Comparison of ENCODE assay signal across 8 cellular contexts in the genomic region with DNA sequence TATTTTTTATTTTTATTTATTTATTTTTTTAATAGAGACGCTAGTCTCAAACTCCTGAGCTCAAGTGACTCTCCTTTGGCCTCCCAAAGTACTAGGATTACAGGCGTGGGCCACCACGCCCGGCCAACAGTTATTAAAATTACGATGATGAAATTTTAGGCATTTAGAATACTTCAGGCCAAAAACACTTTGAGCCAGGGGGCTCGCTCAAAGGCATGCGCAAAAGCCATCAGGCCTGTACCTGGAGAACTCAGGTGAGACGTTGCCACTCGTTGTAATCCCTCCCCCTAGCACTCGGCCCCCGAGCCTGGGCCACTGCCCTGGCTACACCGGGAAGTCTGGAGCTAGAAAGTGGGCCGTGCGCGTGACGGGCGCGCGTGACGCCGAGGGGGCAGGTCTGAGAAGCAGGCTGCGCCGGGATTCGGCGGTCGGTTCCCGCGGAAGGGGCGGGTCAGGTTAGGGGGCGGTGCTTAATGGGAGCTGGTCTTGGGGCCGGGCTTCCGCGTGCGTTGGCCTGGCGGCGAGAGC. TPM values are rescaled to one million over a fixed set of nuclear protein-coding genes. Genes with fewer than 3 reads are reported as not detected.
DNase-seq lines count a peak whose midpoint lies in the region; ATAC-seq and TF ChIP-seq lines count a peak whose summit lies in the region.

No MANE protein-coding gene starts in this region.

- no peaks in the 10 kb centered on the region for H3K27me3 ChIP-seq in GM23338 (ENCODE audit: insufficient read depth)

- peak overlapping the region; percentile 86 for H3K4me2 ChIP-seq in GM23338

- peak overlapping the region; percentile 94 for H2AFZ ChIP-seq in GM23338

- H3K79me2 ChIP-seq in GM23338 (replicated peaks; ENCODE audit: insufficient read depth): peaks cover 18% of the 10 kb centered on the region

- H3K9me2 ChIP-seq in GM23338 (ENCODE audit: insufficient read depth): no peaks in the 10 kb centered on the region

- H3K27me3 Mint-ChIP-seq in GM23338 (ENCODE audit: insufficient read depth, low read depth, poor library complexity): peaks cover 2% of the 10 kb centered on the region
- H3K27me3 Mint-ChIP-seq in activated T-helper 17 cell treated with anti-CD3 and anti-CD28 coated beads, Interleukin-2, amount 50 U/mL, for 72 hours: no peaks in the 10 kb centered on the region
- H3K27me3 Mint-ChIP-seq in naive thymus-derived CD8-positive, alpha-beta T cell: no peaks in the 10 kb centered on the region
- H3K27me3 Mint-ChIP-seq in stimulated activated naive B cell treated with anti-CD40 and anti-IgM and Interleukin-4, amounts not matched to agents 10 μg/mL and 1 μg/mL and 100 μg/mL, for 72 hours: no peaks in the 10 kb centered on the region

- peak overlapping the region; percentile 94 for H3K27ac ChIP-seq in GM23338 (ENCODE audit: low read depth)

- DNase-seq in Daoy (ENCODE audit: low read depth) (peak; percentile 97), GM23338 (ENCODE audit: low spot score) (peak; percentile 97), Kasumi-1 (lab: John Stamatoyannopoulos, UW) (peak; percentile 89 to 91), RKO (ENCODE audit: low spot score) (peak; percentile 98), fibroblast of mammary gland (ENCODE audit: low read depth) (peak; percentile 94)
- DNase-seq in naive thymus-derived CD8-positive, alpha-beta T cell: peak; percentile 97 to 99 (median 99)
- DNase-seq in stimulated activated naive B cell treated with anti-CD40 and anti-IgM and Interleukin-4, amounts not matched to agents 10 μg/mL and 1 μg/mL and 100 μg/mL, for 72 hours: peak; percentile 98

- peaks cover 9% of the 10 kb centered on the region for H3K4me1 ChIP-seq in GM23338 (ENCODE audit: insufficient read depth)

- peak; percentile 91 for ATAC-seq in GM23338
- ATAC-seq in activated T-helper 17 cell treated with anti-CD3 and anti-CD28 coated beads, Interleukin-2, amount 50 U/mL, for 72 hours (replicated peaks): peak; percentile 97
- peak; percentile 92 to 94 for ATAC-seq in naive thymus-derived CD8-positive, alpha-beta T cell
- peak; percentile 96 to 97 for ATAC-seq in stimulated activated naive B cell treated with anti-CD40 and anti-IgM and Interleukin-4, amounts not matched to agents 10 μg/mL and 1 μg/mL and 100 μg/mL, for 72 hours (replicated peaks)

- H3K36me3 Mint-ChIP-seq in GM23338 (ENCODE audit: low read depth): no peaks in the 10 kb centered on the region
- H3K36me3 Mint-ChIP-seq in activated T-helper 17 cell treated with anti-CD3 and anti-CD28 coated beads, Interleukin-2, amount 50 U/mL, for 72 hours (ENCODE audit: low read depth): peaks cover 5% of the 10 kb centered on the region
- peaks cover 0 to 7% (median 0%) of the 10 kb centered on the region in 3 donors for H3K36me3 Mint-ChIP-seq in naive thymus-derived CD8-positive, alpha-beta T cell
- peaks cover 0 to 2% of the 10 kb centered on the region in 2 donors for H3K36me3 Mint-ChIP-seq in stimulated activated naive B cell treated with anti-CD40 and anti-IgM and Interleukin-4, amounts not matched to agents 10 μg/mL and 1 μg/mL and 100 μg/mL, for 72 hours

- H3K4me3 Mint-ChIP-seq in GM23338: peak overlapping the region; percentile 70
- peak overlapping the region; percentile 83 for H3K4me3 Mint-ChIP-seq in activated T-helper 17 cell treated with anti-CD3 and anti-CD28 coated beads, Interleukin-2, amount 50 U/mL, for 72 hours
- peak overlapping the region; percentile 81 to 93 (median 86) for H3K4me3 Mint-ChIP-seq in naive thymus-derived CD8-positive, alpha-beta T cell
- peak overlapping the region; percentile 88 to 91 for H3K4me3 Mint-ChIP-seq in stimulated activated naive B cell treated with anti-CD40 and anti-IgM and Interleukin-4, amounts not matched to agents 10 μg/mL and 1 μg/mL and 100 μg/mL, for 72 hours

- TF ChIP-seq CTCF in GM23338 (conservative IDR thresholded peaks at IDR 0.05; ENCODE audit: low read depth in 2 of 2) (no peak), fibroblast of mammary gland (conservative IDR thresholded peaks at IDR 0.05; ENCODE audit: control insufficient read depth, insufficient read depth, low read depth, low read length) (no peak)

- peaks cover 8% of the 10 kb centered on the region; the same call in 1 of the 2 replicates for H3F3A ChIP-seq in GM23338 (replicated peaks; ENCODE audit: low read depth)

- no peaks in the 10 kb centered on the region for H3K9me3 Mint-ChIP-seq in GM23338
- no peaks in the 10 kb centered on the region for H3K9me3 Mint-ChIP-seq in activated T-helper 17 cell treated with anti-CD3 and anti-CD28 coated beads, Interleukin-2, amount 50 U/mL, for 72 hours
- H3K9me3 Mint-ChIP-seq in naive thymus-derived CD8-positive, alpha-beta T cell: no peaks in the 10 kb centered on the region
- H3K9me3 Mint-ChIP-seq in stimulated activated naive B cell treated with anti-CD40 and anti-IgM and Interleukin-4, amounts not matched to agents 10 μg/mL and 1 μg/mL and 100 μg/mL, for 72 hours: no peaks in the 10 kb centered on the region

- H3K36me3 ChIP-seq in GM23338 (ENCODE audit: insufficient read depth): no peaks in the 10 kb centered on the region

- peaks cover 8% of the 10 kb centered on the region for H3K4me1 Mint-ChIP-seq in GM23338
- no peaks in the 10 kb centered on the region for H3K4me1 Mint-ChIP-seq in activated T-helper 17 cell treated with anti-CD3 and anti-CD28 coated beads, Interleukin-2, amount 50 U/mL, for 72 hours
- H3K4me1 Mint-ChIP-seq in naive thymus-derived CD8-positive, alpha-beta T cell: peaks cover 6 to 30% (median 15%) of the 10 kb centered on the region in 4 donors
- peaks cover 0 to 3% of the 10 kb centered on the region in 2 donors for H3K4me1 Mint-ChIP-seq in stimulated activated naive B cell treated with anti-CD40 and anti-IgM and Interleukin-4, amounts not matched to agents 10 μg/mL and 1 μg/mL and 100 μg/mL, for 72 hours

- POLR2A ChIA-PET in naive thymus-derived CD8-positive, alpha-beta T cell (lab: Charles Lee): interaction anchor here (0.5 to 2.5 kb wide), 22 partner anchors 10 to 623 kb away, joined by 3 to 22 read pairs (median 6); partner anchors contain the start of genes ACTL10, C20orf144, CDK5RAP1 and EIF2S2

- peak overlapping the region; percentile 69 for H3K4me3 ChIP-seq in GM23338
- H3K4me3 ChIP-seq in fibroblast of mammary gland (ENCODE audit: control insufficient read depth, low read depth, low read length): peak overlapping the region; percentile 64

- 0 out of 2 replicates have a peak, but pooled peaks cover 4% of the 10 kb centered on the region for H4K20me1 ChIP-seq in GM23338 (replicated peaks; ENCODE audit: insufficient read depth)

- H3K27ac Mint-ChIP-seq in GM23338: peak overlapping the region; percentile 80
- H3K27ac Mint-ChIP-seq in activated T-helper 17 cell treated with anti-CD3 and anti-CD28 coated beads, Interleukin-2, amount 50 U/mL, for 72 hours: no peak overlapping the region
- H3K27ac Mint-ChIP-seq in naive thymus-derived CD8-positive, alpha-beta T cell: peak overlapping the region; percentile 82 to 98 (median 94)
- H3K27ac Mint-ChIP-seq in stimulated activated naive B cell treated with anti-CD40 and anti-IgM and Interleukin-4, amounts not matched to agents 10 μg/mL and 1 μg/mL and 100 μg/mL, for 72 hours: peak overlapping the region; percentile 81

TF ChIP-seq in GM23338, 12 proteins besides CTCF, POLR2A, EP300 and RAD21:
- TF ChIP-seq CREB1 (CRISPR knock-in tag; IDR thresholded peaks at IDR 0.05; ENCODE audit: low read depth): peak; percentile 72
- peak; percentile 94 for TF ChIP-seq POLR2AphosphoS5 (IDR thresholded peaks at IDR 0.05; ENCODE audit: low read depth)
- no peak for TF ChIP-seq EZH2 (IDR thresholded peaks at IDR 0.05; ENCODE audit: low read depth, unreplicated experiment)

RNA-seq across cellular contexts. Expression of gene CBFA2T2, which starts 0.3 kb away (rescaled TPM):
- 3.6 and 5.1 TPM in 2 replicates for total RNA-seq in Daoy (2014; rRNA removed; shearing (Covaris generic))
- 14.7 and 15.8 TPM in 2 replicates for total RNA-seq in GM23338 (2014; rRNA removed; shearing (Covaris generic))
- 12.3 and 12.7 TPM in 2 replicates for polyA plus RNA-seq in GM23338 (2016; fragmentation: Nextera tagmentation; extraction: Ambion mirVana)
- 10 to 100 TPM; 14.5 to 25.6 TPM for total RNA-seq in activated T-helper 17 cell treated with anti-CD3 and anti-CD28 coated beads, Interleukin-2, amount 50 U/mL, for 72 hours
- 10 to 100 TPM; 33.5 to 33.8 TPM for total RNA-seq in naive thymus-derived CD8-positive, alpha-beta T cell
- polyA plus RNA-seq in naive thymus-derived CD8-positive, alpha-beta T cell: 10 to 100 TPM; 11.9 to 17.9 (median 14.8) TPM

RNA-seq across cellular contexts. Expression of gene SNTA1, which starts 46.0 kb away (rescaled TPM):
- 2.5 and 3.2 TPM in 2 replicates for total RNA-seq in Daoy (2014; rRNA removed; shearing (Covaris generic))
- total RNA-seq in GM23338 (2014; rRNA removed; shearing (Covaris generic)): 5.0 and 9.3 TPM in 2 replicates
- 3.8 and 4.5 TPM in 2 replicates for polyA plus RNA-seq in GM23338 (2016; fragmentation: Nextera tagmentation; extraction: Ambion mirVana)
- total RNA-seq in activated T-helper 17 cell treated with anti-CD3 and anti-CD28 coated beads, Interleukin-2, amount 50 U/mL, for 72 hours: 1 to 10 TPM; 5.5 to 6.5 TPM
- total RNA-seq in naive thymus-derived CD8-positive, alpha-beta T cell: 1 to 10 TPM; 3.6 to 4.3 TPM
- 1 to 10 TPM; 6.1 to 9.1 (median 6.4) TPM for polyA plus RNA-seq in naive thymus-derived CD8-positive, alpha-beta T cell

Comparison
In these comparisons a context has a peak if more than half of its experiments do, and no peak if none do; other contexts are left out.
1. Peak in every context shown above with its lines: DNase-seq, ATAC-seq, H3K4me3 ChIP-seq and H3K27ac ChIP-seq.